Comparison of ENCODE assay signal across 8 cellular contexts in genomic region chr3:160399347-160400047, GRCh38. TPM values are rescaled to one million over a fixed set of nuclear protein-coding genes. Genes with fewer than 3 reads are reported as not detected.
DNase-seq lines count a peak whose midpoint lies in the region; ATAC-seq and TF ChIP-seq lines count a peak whose summit lies in the region.

TSS of gene SMC4 (plus strand) at chr3:160399650. CDS start at chr3:160400827, 1,177 bp downstream.

- peaks cover 29% of the 10 kb centered on the region for H3K36me3 ChIP-seq in PC-3 (ENCODE audit: low read depth, low read length)
- H3K36me3 ChIP-seq in mucosa of descending colon (ENCODE audit: low read depth) = no peaks in the 10 kb centered on the region

- peak within 1 kb of the TSS; percentile 97 for H3K9ac ChIP-seq in PC-3 (ENCODE audit: low read length)

- DNase-seq in DMS153 (lab: John Stamatoyannopoulos, UW) (peak; percentile 91), PC-3 (peak; percentile 95), activated T-cell treated with anti-CD3 and anti-CD28 coated beads for 4 hours (peak; percentile 80), epithelial cell of proximal tubule (ENCODE audit: low read depth) (peak; percentile 80), mucosa of descending colon (peak; percentile 78 to 91 (median 83))
- DNase-seq in Jurkat, Clone E6-1 (ENCODE audit: low read depth, low spot score) = peak; percentile 94
- peak; percentile 87 for DNase-seq in stimulated activated CD8-positive, alpha-beta memory T cell treated with anti-CD3 and anti-CD28 coated beads, Interleukin-4, amount 100 ng/mL, for 48 hours

- H3K9me3 ChIP-seq in PC-3 (ENCODE audit: low read length) (no peaks in the 10 kb centered on the region), mucosa of descending colon (no peaks in the 10 kb centered on the region)

- peak within 1 kb of the TSS; percentile 95 for H3K4me2 ChIP-seq in PC-3 (ENCODE audit: low read length)

- peak within 1 kb of the TSS; percentile 99 for H3K4me3 ChIP-seq in Jurkat, Clone E6-1 (ENCODE audit: low read length)
- peak within 1 kb of the TSS; percentile 92 for H3K4me3 ChIP-seq in PC-3 (ENCODE audit: low read length)
- peak within 1 kb of the TSS; percentile 82 for H3K4me3 ChIP-seq in epithelial cell of proximal tubule (ENCODE audit: low read depth, low read length)
- H3K4me3 ChIP-seq in mucosa of descending colon = peak within 1 kb of the TSS; percentile 48

- POLR2A ChIA-PET in PC-3 (lab: Charles Lee; ENCODE audit: unreplicated experiment) = no interaction called here

- CTCF ChIA-PET in PC-3 (lab: Charles Lee) = no interaction called here

- H3F3A ChIP-seq in PC-3 (ENCODE audit: low read length, unreplicated experiment) = no peaks in the 10 kb centered on the region

- intact Hi-C loops in PC-3 (cut with micrococcal nuclease) (loop anchor here (1.0 kb wide), 2 partner anchors 17 to 25 kb away; no protein-coding TSS in a partner anchor), mucosa of descending colon (cut with DNase I, micrococcal nuclease) (no loop called here)

- no peaks in the 10 kb centered on the region for H3K9me2 ChIP-seq in PC-3 (replicated peaks; ENCODE audit: low read length)

- peak; percentile 37 for ATAC-seq in GM21717 (IDR thresholded peaks at IDR 0.05; ENCODE audit: unreplicated experiment)
- peak; percentile 45 for ATAC-seq in PC-3
- peak; percentile 78 for ATAC-seq in mucosa of descending colon

- H4K20me1 ChIP-seq in PC-3 (ENCODE audit: low read length) = peaks cover 45% of the 10 kb centered on the region

- H3K4me1 ChIP-seq in PC-3 (ENCODE audit: insufficient read depth, low read length) (peaks cover 31% of the 10 kb centered on the region), mucosa of descending colon (ENCODE audit: low read depth) (peaks cover 3% of the 10 kb centered on the region)

- H2AFZ ChIP-seq in PC-3 (ENCODE audit: low read length) = peak within 1 kb of the TSS; percentile 93

- no peak for TF ChIP-seq CTCF in PC-3 (conservative IDR thresholded peaks at IDR 0.05; ENCODE audit: low read depth, low read length)
- no peak for TF ChIP-seq CTCF in epithelial cell of proximal tubule (conservative IDR thresholded peaks at IDR 0.05; ENCODE audit: low read depth, low read length)
- no peak for TF ChIP-seq CTCF in mucosa of descending colon (IDR thresholded peaks at IDR 0.05)

- TSS peak; percentile 40 for BruUV-seq in PC-3 (replicated peaks; lab: Mats Ljungman, UMichigan)

- no peaks in the 10 kb centered on the region for H3K27me3 ChIP-seq in PC-3 (ENCODE audit: low read length)

- peak within 1 kb of the TSS; percentile 93 for H3K27ac ChIP-seq in PC-3 (ENCODE audit: low read length)

- peaks cover 78% of the 10 kb centered on the region for H3K79me2 ChIP-seq in PC-3 (ENCODE audit: low read length)

RNA-seq across cellular contexts. Expression of gene SMC4, which starts in this region (rescaled TPM):
- polyA plus RNA-seq in Jurkat, Clone E6-1 (2012; ENCODE audit: insufficient read depth, insufficient read length) = 181 TPM
- 129 and 183 TPM in 2 replicates for total RNA-seq in PC-3 (2014; rRNA removed)
- 90.6 and 100 TPM in 2 replicates for total RNA-seq in epithelial cell of proximal tubule
- 10 to 100 TPM; 36.3 to 54.1 (median 36.8) TPM for total RNA-seq in mucosa of descending colon

Comparison
In these comparisons a context has a peak if more than half of its experiments do, and no peak if none do; other contexts are left out.
1. Peak in every context shown above with its lines: DNase-seq, ATAC-seq, H3K4me3 ChIP-seq and H3K27ac ChIP-seq.
2. H3K4me3 ChIP-seq: peak in every context shown above with its lines; median percentile 99 in Jurkat, Clone E6-1; 92 in PC-3; 82 in epithelial cell of proximal tubule; 48 in mucosa of descending colon.